ENCODE assay signal across 8 cellular contexts in the genomic region with DNA sequence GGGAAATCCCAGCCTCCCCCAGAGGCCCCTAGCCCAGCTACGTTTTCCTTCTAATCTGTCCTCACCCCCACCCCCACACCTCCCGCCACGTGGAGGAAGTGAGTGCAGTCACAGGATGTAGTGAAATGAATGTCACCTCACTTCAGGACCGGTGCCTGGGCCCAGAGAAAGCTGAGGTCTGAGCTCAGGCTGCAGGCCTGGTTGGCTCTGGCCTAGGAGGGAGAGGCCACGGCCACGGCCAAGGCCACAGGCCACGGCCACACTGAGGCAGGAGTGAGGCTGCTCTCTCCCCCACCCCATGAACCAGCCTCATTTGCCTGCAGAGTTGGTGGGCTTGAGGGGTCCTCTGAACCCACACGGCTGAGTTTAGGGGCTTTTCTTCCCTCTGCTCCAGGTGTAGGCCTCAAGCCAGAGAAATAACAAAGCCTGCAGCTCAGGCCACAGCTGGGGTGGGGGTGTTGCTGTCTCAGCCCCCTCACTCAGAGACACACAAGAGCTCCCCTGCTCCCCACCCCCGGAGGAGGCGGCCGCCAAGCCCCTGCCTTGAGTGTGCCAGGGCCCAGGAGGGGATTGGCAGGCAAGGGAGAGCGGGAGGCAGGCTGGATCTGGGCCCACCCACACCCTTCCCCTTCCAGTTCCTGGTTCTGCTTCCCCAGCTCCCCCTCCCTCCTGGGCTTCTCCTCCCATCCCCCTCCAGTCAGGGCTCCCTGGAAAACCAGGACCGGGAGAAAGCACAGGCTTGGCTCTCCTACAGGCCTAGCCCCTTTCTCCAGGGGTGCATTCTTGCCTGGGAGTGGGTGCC. TPM values are rescaled to one million over a fixed set of nuclear protein-coding genes. Genes with fewer than 3 reads are reported as not detected.
DNase-seq lines count a peak whose midpoint lies in the region; ATAC-seq and TF ChIP-seq lines count a peak whose summit lies in the region.

No MANE protein-coding gene starts in this region.

- no peaks in the 10 kb centered on the region for H3K27me3 ChIP-seq in CD8-positive, alpha-beta T cell (ENCODE audit: insufficient read depth, low read length)

- H3K4me3 ChIP-seq in CD8-positive, alpha-beta T cell (ENCODE audit: low read depth, low read length), result peak overlapping the region; percentile 46

- H3K9me3 Mint-ChIP-seq in CD8-positive, alpha-beta T cell, result no peaks in the 10 kb centered on the region
- H3K9me3 Mint-ChIP-seq in nephron, result no peaks in the 10 kb centered on the region
- no peaks in the 10 kb centered on the region for H3K9me3 Mint-ChIP-seq in stimulated activated naive CD8-positive, alpha-beta T cell treated with anti-CD3 and anti-CD28 coated beads, Interleukin-15, Interleukin-2, amounts not matched to agents 100 ng/mL and 50 ng/mL, for 24 hours

- POLR2A ChIA-PET in CD8-positive, alpha-beta T cell (lab: Charles Lee), result interaction anchor here (0.7 to 2.3 kb wide), 16 partner anchors 9 to 140 kb away, joined by 3 to 9 read pairs (median 6); no protein-coding TSS in a partner anchor

- H3K27ac ChIP-seq in CD8-positive, alpha-beta T cell (ENCODE audit: low read depth, low read length), result peak overlapping the region; percentile 32

- H3K9me3 ChIP-seq in CD8-positive, alpha-beta T cell (ENCODE audit: low read length), result no peaks in the 10 kb centered on the region

- peaks cover 10% of the 10 kb centered on the region for H3K36me3 ChIP-seq in CD8-positive, alpha-beta T cell (ENCODE audit: insufficient read depth, low read length)

- H3K4me1 ChIP-seq in CD8-positive, alpha-beta T cell (ENCODE audit: insufficient read depth, low read length), result peaks cover 71% of the 10 kb centered on the region

- H3K27ac Mint-ChIP-seq in CD8-positive, alpha-beta T cell, result peak overlapping the region; percentile 95
- H3K27ac Mint-ChIP-seq in nephron, result peak overlapping the region; percentile 48 to 92 (median 87)
- H3K27ac Mint-ChIP-seq in stimulated activated naive CD8-positive, alpha-beta T cell treated with anti-CD3 and anti-CD28 coated beads, Interleukin-15, Interleukin-2, amounts not matched to agents 100 ng/mL and 50 ng/mL, for 24 hours, result peak overlapping the region; percentile 97

- no peaks in the 10 kb centered on the region for H3K27me3 Mint-ChIP-seq in CD8-positive, alpha-beta T cell (ENCODE audit: low read depth)
- H3K27me3 Mint-ChIP-seq in nephron (ENCODE audit: low read depth), result no peaks in the 10 kb centered on the region
- no peaks in the 10 kb centered on the region for H3K27me3 Mint-ChIP-seq in stimulated activated naive CD8-positive, alpha-beta T cell treated with anti-CD3 and anti-CD28 coated beads, Interleukin-15, Interleukin-2, amounts not matched to agents 100 ng/mL and 50 ng/mL, for 24 hours

- H3K36me3 Mint-ChIP-seq in CD8-positive, alpha-beta T cell, result peaks cover 23% of the 10 kb centered on the region
- peaks cover 7% of the 10 kb centered on the region for H3K36me3 Mint-ChIP-seq in nephron (ENCODE audit: low read depth)
- peaks cover 27% of the 10 kb centered on the region for H3K36me3 Mint-ChIP-seq in stimulated activated naive CD8-positive, alpha-beta T cell treated with anti-CD3 and anti-CD28 coated beads, Interleukin-15, Interleukin-2, amounts not matched to agents 100 ng/mL and 50 ng/mL, for 24 hours (ENCODE audit: low read depth)

- CTCF ChIA-PET in CD8-positive, alpha-beta T cell (lab: Charles Lee), result interaction anchor here (0.7 to 2.4 kb wide), 12 partner anchors 9 to 149 kb away, joined by 3 to 11 read pairs (median 4); a partner anchor contains a TSS

- peak; percentile 21 to 79 (median 63) for DNase-seq in CD8-positive, alpha-beta T cell
- DNase-seq in GM20000 (ENCODE audit: low spot score), result peak; percentile 88
- peak; percentile 41 for DNase-seq in MV-4-11 (lab: John Stamatoyannopoulos, UW)
- DNase-seq in activated CD4-positive, alpha-beta T cell treated with anti-CD3 and anti-CD28 coated beads for 4 hours, result peak; percentile 92 to 93
- peak; percentile 82 for DNase-seq in ecto neural progenitor cell (ENCODE audit: low spot score)

- intact Hi-C loops in CD8-positive, alpha-beta T cell (cut with DNase I, micrococcal nuclease), result loop anchor here in 1 of 2 experiments (1.0 to 5.0 kb wide), 2 partner anchors 28 to 37 kb away; no protein-coding TSS in a partner anchor

- peaks cover 66% of the 10 kb centered on the region for H3K4me1 Mint-ChIP-seq in CD8-positive, alpha-beta T cell (ENCODE audit: low read depth)
- H3K4me1 Mint-ChIP-seq in nephron, result peaks cover 54% of the 10 kb centered on the region
- peaks cover 79% of the 10 kb centered on the region for H3K4me1 Mint-ChIP-seq in stimulated activated naive CD8-positive, alpha-beta T cell treated with anti-CD3 and anti-CD28 coated beads, Interleukin-15, Interleukin-2, amounts not matched to agents 100 ng/mL and 50 ng/mL, for 24 hours (ENCODE audit: low read depth)

- no peak for TF ChIP-seq CTCF in CD8-positive, alpha-beta T cell (IDR thresholded peaks at IDR 0.05)
- TF ChIP-seq CTCF in GM20000 (IDR thresholded peaks at IDR 0.05; ENCODE audit: extremely low read depth, missing control alignments) (no peak), nephron (IDR thresholded peaks at IDR 0.05; ENCODE audit: unreplicated experiment in 3 of 3) (no peak)

- ATAC-seq in CD8-positive, alpha-beta T cell, result peak; percentile 86
- no peak for ATAC-seq in GM18517 (IDR thresholded peaks at IDR 0.05; ENCODE audit: unreplicated experiment)

- H3K4me3 Mint-ChIP-seq in CD8-positive, alpha-beta T cell, result peak overlapping the region; percentile 81
- peak overlapping the region in 1 of 3 experiments; percentile 14 for H3K4me3 Mint-ChIP-seq in nephron
- H3K4me3 Mint-ChIP-seq in stimulated activated naive CD8-positive, alpha-beta T cell treated with anti-CD3 and anti-CD28 coated beads, Interleukin-15, Interleukin-2, amounts not matched to agents 100 ng/mL and 50 ng/mL, for 24 hours, result peak overlapping the region; percentile 88

RNA-seq across cellular contexts. Expression of a gene that starts 27.0 kb away (rescaled TPM):
- 10 to 100 TPM; 66.6 to 67.9 TPM for total RNA-seq in CD8-positive, alpha-beta T cell

Comparison
In these comparisons a context has a peak if more than half of its experiments do, and no peak if none do; other contexts are left out.
1. DNase-seq: peak in every context shown above with its lines; median percentile 92 in activated CD4-positive, alpha-beta T cell treated with anti-CD3 and anti-CD28 coated beads for 4 hours; 88 in GM20000; 82 in ecto neural progenitor cell; 63 in CD8-positive, alpha-beta T cell; 41 in MV-4-11.